Comparison of ENCODE assay signal across 2 cellular contexts in the genomic region with DNA sequence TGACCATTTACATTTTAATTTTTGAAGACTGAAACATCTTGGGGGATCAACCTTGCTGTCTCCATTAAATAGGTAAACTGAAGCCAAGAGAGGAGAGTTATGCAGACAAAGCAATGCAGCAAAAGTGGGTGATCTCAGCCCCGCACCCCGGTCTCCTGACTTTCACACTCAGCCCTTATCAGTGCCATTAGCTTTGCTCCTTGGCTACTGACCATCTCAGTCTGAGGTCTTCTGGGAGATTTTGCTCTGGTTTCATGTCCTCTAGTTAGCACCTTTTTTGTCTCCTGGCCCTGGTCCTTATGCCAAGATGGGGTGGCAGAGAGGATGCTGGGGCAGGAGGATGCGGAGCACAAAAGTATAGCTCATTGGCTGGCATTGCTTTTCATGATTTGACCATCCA.
TF ChIP-seq lines count a peak whose summit lies in the region.

No MANE protein-coding gene starts in this region.

TF ChIP-seq in SK-N-SH, 30 proteins besides CTCF, POLR2A, EP300 and RAD21:
- TF ChIP-seq, protein P1, sequence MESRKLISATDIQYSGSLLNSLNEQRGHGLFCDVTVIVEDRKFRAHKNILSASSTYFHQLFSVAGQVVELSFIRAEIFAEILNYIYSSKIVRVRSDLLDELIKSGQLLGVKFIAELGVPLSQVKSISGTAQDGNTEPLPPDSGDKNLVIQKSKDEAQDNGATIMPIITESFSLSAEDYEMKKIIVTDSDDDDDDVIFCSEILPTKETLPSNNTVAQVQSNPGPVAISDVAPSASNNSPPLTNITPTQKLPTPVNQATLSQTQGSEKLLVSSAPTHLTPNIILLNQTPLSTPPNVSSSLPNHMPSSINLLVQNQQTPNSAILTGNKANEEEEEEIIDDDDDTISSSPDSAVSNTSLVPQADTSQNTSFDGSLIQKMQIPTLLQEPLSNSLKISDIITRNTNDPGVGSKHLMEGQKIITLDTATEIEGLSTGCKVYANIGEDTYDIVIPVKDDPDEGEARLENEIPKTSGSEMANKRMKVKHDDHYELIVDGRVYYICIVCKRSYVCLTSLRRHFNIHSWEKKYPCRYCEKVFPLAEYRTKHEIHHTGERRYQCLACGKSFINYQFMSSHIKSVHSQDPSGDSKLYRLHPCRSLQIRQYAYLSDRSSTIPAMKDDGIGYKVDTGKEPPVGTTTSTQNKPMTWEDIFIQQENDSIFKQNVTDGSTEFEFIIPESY (IDR thresholded peaks at IDR 0.05; ENCODE audit: borderline replicate concordance, low read depth), result no peak
- TF ChIP-seq POLR2AphosphoS5 (IDR thresholded peaks at IDR 0.05; ENCODE audit: low read depth, low read length) (no peak), NFIC (IDR thresholded peaks at IDR 0.05; ENCODE audit: borderline replicate concordance) (no peak), TCF12 (IDR thresholded peaks at IDR 0.05) (no peak), TEAD4 (IDR thresholded peaks at IDR 0.05; ENCODE audit: borderline replicate concordance, insufficient read depth) (no peak), RXRA (IDR thresholded peaks at IDR 0.05; ENCODE audit: borderline replicate concordance, low read depth) (no peak), MEF2A (IDR thresholded peaks at IDR 0.05; ENCODE audit: borderline replicate concordance, low read depth) (no peak), FOXJ3 (CRISPR knock-in tag; IDR thresholded peaks at IDR 0.05) (no peak), ELF1 (IDR thresholded peaks at IDR 0.05) (no peak), CHD2 (IDR thresholded peaks at IDR 0.05; ENCODE audit: low read length, partially characterized antibody) (no peak), GABPA (IDR thresholded peaks at IDR 0.05; ENCODE audit: low read depth) (no peak), NRF1 (IDR thresholded peaks at IDR 0.05; ENCODE audit: low read depth, low read length) (no peak), MXI1 (IDR thresholded peaks at IDR 0.05; ENCODE audit: low read depth, low read length) (no peak), GATA2 (CRISPR knock-in tag; IDR thresholded peaks at IDR 0.05) (no peak)
- TF ChIP-seq, protein P2, sequence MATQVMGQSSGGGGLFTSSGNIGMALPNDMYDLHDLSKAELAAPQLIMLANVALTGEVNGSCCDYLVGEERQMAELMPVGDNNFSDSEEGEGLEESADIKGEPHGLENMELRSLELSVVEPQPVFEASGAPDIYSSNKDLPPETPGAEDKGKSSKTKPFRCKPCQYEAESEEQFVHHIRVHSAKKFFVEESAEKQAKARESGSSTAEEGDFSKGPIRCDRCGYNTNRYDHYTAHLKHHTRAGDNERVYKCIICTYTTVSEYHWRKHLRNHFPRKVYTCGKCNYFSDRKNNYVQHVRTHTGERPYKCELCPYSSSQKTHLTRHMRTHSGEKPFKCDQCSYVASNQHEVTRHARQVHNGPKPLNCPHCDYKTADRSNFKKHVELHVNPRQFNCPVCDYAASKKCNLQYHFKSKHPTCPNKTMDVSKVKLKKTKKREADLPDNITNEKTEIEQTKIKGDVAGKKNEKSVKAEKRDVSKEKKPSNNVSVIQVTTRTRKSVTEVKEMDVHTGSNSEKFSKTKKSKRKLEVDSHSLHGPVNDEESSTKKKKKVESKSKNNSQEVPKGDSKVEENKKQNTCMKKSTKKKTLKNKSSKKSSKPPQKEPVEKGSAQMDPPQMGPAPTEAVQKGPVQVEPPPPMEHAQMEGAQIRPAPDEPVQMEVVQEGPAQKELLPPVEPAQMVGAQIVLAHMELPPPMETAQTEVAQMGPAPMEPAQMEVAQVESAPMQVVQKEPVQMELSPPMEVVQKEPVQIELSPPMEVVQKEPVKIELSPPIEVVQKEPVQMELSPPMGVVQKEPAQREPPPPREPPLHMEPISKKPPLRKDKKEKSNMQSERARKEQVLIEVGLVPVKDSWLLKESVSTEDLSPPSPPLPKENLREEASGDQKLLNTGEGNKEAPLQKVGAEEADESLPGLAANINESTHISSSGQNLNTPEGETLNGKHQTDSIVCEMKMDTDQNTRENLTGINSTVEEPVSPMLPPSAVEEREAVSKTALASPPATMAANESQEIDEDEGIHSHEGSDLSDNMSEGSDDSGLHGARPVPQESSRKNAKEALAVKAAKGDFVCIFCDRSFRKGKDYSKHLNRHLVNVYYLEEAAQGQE (IDR thresholded peaks at IDR 0.05; ENCODE audit: low read depth, low read length), result no peak
- TF ChIP-seq, protein P3, sequence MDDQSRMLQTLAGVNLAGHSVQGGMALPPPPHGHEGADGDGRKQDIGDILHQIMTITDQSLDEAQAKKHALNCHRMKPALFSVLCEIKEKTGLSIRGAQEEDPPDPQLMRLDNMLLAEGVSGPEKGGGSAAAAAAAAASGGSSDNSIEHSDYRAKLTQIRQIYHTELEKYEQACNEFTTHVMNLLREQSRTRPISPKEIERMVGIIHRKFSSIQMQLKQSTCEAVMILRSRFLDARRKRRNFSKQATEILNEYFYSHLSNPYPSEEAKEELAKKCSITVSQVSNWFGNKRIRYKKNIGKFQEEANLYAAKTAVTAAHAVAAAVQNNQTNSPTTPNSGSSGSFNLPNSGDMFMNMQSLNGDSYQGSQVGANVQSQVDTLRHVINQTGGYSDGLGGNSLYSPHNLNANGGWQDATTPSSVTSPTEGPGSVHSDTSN (IDR thresholded peaks at IDR 0.05), result no peak
- TF ChIP-seq, protein P4, sequence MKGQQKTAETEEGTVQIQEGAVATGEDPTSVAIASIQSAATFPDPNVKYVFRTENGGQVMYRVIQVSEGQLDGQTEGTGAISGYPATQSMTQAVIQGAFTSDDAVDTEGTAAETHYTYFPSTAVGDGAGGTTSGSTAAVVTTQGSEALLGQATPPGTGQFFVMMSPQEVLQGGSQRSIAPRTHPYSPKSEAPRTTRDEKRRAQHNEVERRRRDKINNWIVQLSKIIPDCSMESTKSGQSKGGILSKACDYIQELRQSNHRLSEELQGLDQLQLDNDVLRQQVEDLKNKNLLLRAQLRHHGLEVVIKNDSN (IDR thresholded peaks at IDR 0.05; ENCODE audit: borderline replicate concordance, low read depth), result no peak
- TF ChIP-seq, protein P5, sequence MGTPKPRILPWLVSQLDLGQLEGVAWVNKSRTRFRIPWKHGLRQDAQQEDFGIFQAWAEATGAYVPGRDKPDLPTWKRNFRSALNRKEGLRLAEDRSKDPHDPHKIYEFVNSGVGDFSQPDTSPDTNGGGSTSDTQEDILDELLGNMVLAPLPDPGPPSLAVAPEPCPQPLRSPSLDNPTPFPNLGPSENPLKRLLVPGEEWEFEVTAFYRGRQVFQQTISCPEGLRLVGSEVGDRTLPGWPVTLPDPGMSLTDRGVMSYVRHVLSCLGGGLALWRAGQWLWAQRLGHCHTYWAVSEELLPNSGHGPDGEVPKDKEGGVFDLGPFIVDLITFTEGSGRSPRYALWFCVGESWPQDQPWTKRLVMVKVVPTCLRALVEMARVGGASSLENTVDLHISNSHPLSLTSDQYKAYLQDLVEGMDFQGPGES (IDR thresholded peaks at IDR 0.05; ENCODE audit: low read depth, low read length), result no peak
TF ChIP-seq in SK-N-SH: peak in this region for 0.

TF ChIP-seq in SK-N-SH treated with all-trans-retinoic acid at 6 μM for 48 hours, 23 proteins besides CTCF, POLR2A, EP300 and RAD21 (continued from another document):
- TF ChIP-seq, protein P6, sequence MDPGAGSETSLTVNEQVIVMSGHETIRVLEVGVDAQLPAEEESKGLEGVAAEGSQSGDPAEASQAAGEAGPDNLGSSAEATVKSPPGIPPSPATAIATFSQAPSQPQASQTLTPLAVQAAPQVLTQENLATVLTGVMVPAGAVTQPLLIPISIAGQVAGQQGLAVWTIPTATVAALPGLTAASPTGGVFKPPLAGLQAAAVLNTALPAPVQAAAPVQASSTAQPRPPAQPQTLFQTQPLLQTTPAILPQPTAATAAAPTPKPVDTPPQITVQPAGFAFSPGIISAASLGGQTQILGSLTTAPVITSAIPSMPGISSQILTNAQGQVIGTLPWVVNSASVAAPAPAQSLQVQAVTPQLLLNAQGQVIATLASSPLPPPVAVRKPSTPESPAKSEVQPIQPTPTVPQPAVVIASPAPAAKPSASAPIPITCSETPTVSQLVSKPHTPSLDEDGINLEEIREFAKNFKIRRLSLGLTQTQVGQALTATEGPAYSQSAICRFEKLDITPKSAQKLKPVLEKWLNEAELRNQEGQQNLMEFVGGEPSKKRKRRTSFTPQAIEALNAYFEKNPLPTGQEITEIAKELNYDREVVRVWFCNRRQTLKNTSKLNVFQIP (CRISPR knock-in tag; IDR thresholded peaks at IDR 0.05; ENCODE audit: borderline replicate concordance, low read depth), result no peak
- TF ChIP-seq ZNF565 (CRISPR knock-in tag; conservative IDR thresholded peaks at IDR 0.05; ENCODE audit: low read depth) (no peak), ESRRG (CRISPR knock-in tag; IDR thresholded peaks at IDR 0.05) (no peak), CSDC2 (CRISPR knock-in tag; IDR thresholded peaks at IDR 0.05) (no peak), TCF4 (CRISPR knock-in tag; IDR thresholded peaks at IDR 0.05; ENCODE audit: borderline replicate concordance) (no peak), ISL1 (CRISPR knock-in tag; IDR thresholded peaks at IDR 0.05) (no peak), ZNF8 (CRISPR knock-in tag; IDR thresholded peaks at IDR 0.05) (no peak)
- TF ChIP-seq, protein P7, sequence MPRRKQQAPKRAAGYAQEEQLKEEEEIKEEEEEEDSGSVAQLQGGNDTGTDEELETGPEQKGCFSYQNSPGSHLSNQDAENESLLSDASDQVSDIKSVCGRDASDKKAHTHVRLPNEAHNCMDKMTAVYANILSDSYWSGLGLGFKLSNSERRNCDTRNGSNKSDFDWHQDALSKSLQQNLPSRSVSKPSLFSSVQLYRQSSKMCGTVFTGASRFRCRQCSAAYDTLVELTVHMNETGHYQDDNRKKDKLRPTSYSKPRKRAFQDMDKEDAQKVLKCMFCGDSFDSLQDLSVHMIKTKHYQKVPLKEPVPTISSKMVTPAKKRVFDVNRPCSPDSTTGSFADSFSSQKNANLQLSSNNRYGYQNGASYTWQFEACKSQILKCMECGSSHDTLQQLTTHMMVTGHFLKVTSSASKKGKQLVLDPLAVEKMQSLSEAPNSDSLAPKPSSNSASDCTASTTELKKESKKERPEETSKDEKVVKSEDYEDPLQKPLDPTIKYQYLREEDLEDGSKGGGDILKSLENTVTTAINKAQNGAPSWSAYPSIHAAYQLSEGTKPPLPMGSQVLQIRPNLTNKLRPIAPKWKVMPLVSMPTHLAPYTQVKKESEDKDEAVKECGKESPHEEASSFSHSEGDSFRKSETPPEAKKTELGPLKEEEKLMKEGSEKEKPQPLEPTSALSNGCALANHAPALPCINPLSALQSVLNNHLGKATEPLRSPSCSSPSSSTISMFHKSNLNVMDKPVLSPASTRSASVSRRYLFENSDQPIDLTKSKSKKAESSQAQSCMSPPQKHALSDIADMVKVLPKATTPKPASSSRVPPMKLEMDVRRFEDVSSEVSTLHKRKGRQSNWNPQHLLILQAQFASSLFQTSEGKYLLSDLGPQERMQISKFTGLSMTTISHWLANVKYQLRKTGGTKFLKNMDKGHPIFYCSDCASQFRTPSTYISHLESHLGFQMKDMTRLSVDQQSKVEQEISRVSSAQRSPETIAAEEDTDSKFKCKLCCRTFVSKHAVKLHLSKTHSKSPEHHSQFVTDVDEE (CRISPR knock-in tag; IDR thresholded peaks at IDR 0.05), result no peak
- TF ChIP-seq, protein P8, sequence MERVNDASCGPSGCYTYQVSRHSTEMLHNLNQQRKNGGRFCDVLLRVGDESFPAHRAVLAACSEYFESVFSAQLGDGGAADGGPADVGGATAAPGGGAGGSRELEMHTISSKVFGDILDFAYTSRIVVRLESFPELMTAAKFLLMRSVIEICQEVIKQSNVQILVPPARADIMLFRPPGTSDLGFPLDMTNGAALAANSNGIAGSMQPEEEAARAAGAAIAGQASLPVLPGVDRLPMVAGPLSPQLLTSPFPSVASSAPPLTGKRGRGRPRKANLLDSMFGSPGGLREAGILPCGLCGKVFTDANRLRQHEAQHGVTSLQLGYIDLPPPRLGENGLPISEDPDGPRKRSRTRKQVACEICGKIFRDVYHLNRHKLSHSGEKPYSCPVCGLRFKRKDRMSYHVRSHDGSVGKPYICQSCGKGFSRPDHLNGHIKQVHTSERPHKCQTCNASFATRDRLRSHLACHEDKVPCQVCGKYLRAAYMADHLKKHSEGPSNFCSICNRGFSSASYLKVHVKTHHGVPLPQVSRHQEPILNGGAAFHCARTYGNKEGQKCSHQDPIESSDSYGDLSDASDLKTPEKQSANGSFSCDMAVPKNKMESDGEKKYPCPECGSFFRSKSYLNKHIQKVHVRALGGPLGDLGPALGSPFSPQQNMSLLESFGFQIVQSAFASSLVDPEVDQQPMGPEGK (CRISPR knock-in tag; IDR thresholded peaks at IDR 0.05; ENCODE audit: borderline replicate concordance), result no peak
